In genomic region chr1:2949966-2950925, GRCh38 we compare ENCODE assay signal across 24 cellular contexts.
A peak's percentile ranks its signal among the peaks of the same experiment; 100 is the strongest.
DNase-seq lines count a peak whose midpoint lies in the region; ATAC-seq and TF ChIP-seq lines count a peak whose summit lies in the region.
"Had no signal": no experiment of that assay in that cellular context is flagged by ENCODE, and none has a peak within 500 bp of the region (broad histone marks: within the 10 kb centered on the region; RNA-seq: fewer than 3 reads in every experiment).

No MANE protein-coding gene starts in this region.

- H3K4me1 ChIP-seq in right atrium auricular region, result no peaks in the 10 kb centered on the region
- no peaks in the 10 kb centered on the region for H3K4me1 ChIP-seq in thyroid gland
- H3K4me1 ChIP-seq: stomach had no signal

- H3K9me3 Mint-ChIP-seq in memory B cell, result peaks cover 6% of the 10 kb centered on the region
- H3K9me3 Mint-ChIP-seq: activated CD4-positive, alpha-beta T cell treated with anti-CD3 and anti-CD28 coated beads, Interleukin-2, amount 10 ng/mL, durations not matched to agents 24 days and 14 days had no signal

- TF ChIP-seq POLR2A in thyroid gland (IDR thresholded peaks at IDR 0.05), result no peak

- H3K9me3 ChIP-seq in right atrium auricular region (peaks cover 0 to 13% of the 10 kb centered on the region in 2 donors), thyroid gland (no peaks in the 10 kb centered on the region)
- H3K9me3 ChIP-seq: MG63 had no signal

- no peaks in the 10 kb centered on the region for H3K27me3 ChIP-seq in right atrium auricular region
- no peaks in the 10 kb centered on the region for H3K27me3 ChIP-seq in thyroid gland

- H3K4me3 Mint-ChIP-seq in memory B cell, result no peak overlapping the region
- H3K4me3 Mint-ChIP-seq: activated CD4-positive, alpha-beta T cell treated with anti-CD3 and anti-CD28 coated beads, Interleukin-2, amount 10 ng/mL, durations not matched to agents 24 days and 14 days; mesothelial cell of epicardium; type B pancreatic cell had no signal

- ATAC-seq in Right ventricle myocardium inferior (no peak), memory B cell (ENCODE audit: low read depth) (peak; percentile 67), HG03280 (IDR thresholded peaks at IDR 0.05; ENCODE audit: unreplicated experiment) (no peak), HG02970 (IDR thresholded peaks at IDR 0.05; ENCODE audit: low FRiP score, unreplicated experiment) (no peak)
- ATAC-seq: activated naive CD4-positive, alpha-beta T cell treated with anti-CD3 and anti-CD28 coated beads, Interleukin-2, amount 50 U/mL, for 72 hours; GM12878; left colon had no signal

- TF ChIP-seq CTCF in right atrium auricular region (IDR thresholded peaks at IDR 0.05) (no peak), thyroid gland (IDR thresholded peaks at IDR 0.05) (peak in 1 of 6 experiments; percentile 7)

- H3K27ac Mint-ChIP-seq in memory B cell, result peak overlapping the region; percentile 20
- H3K27ac Mint-ChIP-seq: activated CD4-positive, alpha-beta T cell treated with anti-CD3 and anti-CD28 coated beads, Interleukin-2, amount 10 ng/mL, durations not matched to agents 24 days and 14 days; activated naive CD4-positive, alpha-beta T cell treated with anti-CD3 and anti-CD28 coated beads, Interleukin-2, amount 50 U/mL, for 72 hours; mesothelial cell of epicardium; progenitor cell of endocrine pancreas; type B pancreatic cell had no signal

- H3K27me3 Mint-ChIP-seq in memory B cell, result no peaks in the 10 kb centered on the region
- H3K27me3 Mint-ChIP-seq: activated CD4-positive, alpha-beta T cell treated with anti-CD3 and anti-CD28 coated beads, Interleukin-2, amount 10 ng/mL, durations not matched to agents 24 days and 14 days; progenitor cell of endocrine pancreas; type B pancreatic cell had no signal

- H3K27ac ChIP-seq in right atrium auricular region, result no peak overlapping the region
- peak overlapping the region; percentile 64 for H3K27ac ChIP-seq in caudate nucleus (ENCODE audit: low read depth, low read length)
- no peak overlapping the region for H3K27ac ChIP-seq in thyroid gland
- H3K27ac ChIP-seq: SK-N-MC, stomach had no signal

- intact Hi-C loops in Right ventricle myocardium inferior (cut with DNase I), result no loop called here
- intact Hi-C loops in thyroid gland (cut with DNase I), result no loop called here

- DNase-seq in Right ventricle myocardium inferior (ENCODE audit: missing footprints) (peak; percentile 22), right atrium auricular region (ENCODE audit: low spot score) (no peak), caudate nucleus (lab: John Stamatoyannopoulos, UW) (peak in 7 of 61 donors; percentile 8 to 55 (median 23)), memory B cell (ENCODE audit: low spot score in 2 of 2) (peak in 1 of 2 donors; percentile 11), thyroid gland (peak; percentile 59), SW480 (ENCODE audit: low spot score) (no peak)
- DNase-seq: activated CD4-positive, alpha-beta T cell treated with anti-CD3 and anti-CD28 coated beads, Interleukin-2, amount 10 ng/mL, durations not matched to agents 24 days and 14 days; DND-41; KBM-7; left colon; MG63; NCI-H1436 treated with DMSO at 0.1 percent for 48 hours; NCI-H2171 treated with DMSO at 0.1 percent for 48 hours; NCI-H524 treated with DMSO at 0.1 percent for 48 hours; stomach; T-helper 2 cell had no signal

- H3K36me3 ChIP-seq in right atrium auricular region, result no peaks in the 10 kb centered on the region
- no peaks in the 10 kb centered on the region for H3K36me3 ChIP-seq in thyroid gland
- H3K36me3 ChIP-seq: MG63, stomach had no signal

- 66 to 74% methylated on average over 16 to 26 of the region's 29 CpGs for WGBS in thyroid gland, 2 donors

- peaks cover 29% of the 10 kb centered on the region for H3K4me1 Mint-ChIP-seq in memory B cell
- H3K4me1 Mint-ChIP-seq: activated CD4-positive, alpha-beta T cell treated with anti-CD3 and anti-CD28 coated beads, Interleukin-2, amount 10 ng/mL, durations not matched to agents 24 days and 14 days; mesothelial cell of epicardium had no signal

- peaks cover 8% of the 10 kb centered on the region for H3K36me3 Mint-ChIP-seq in memory B cell
- H3K36me3 Mint-ChIP-seq: type B pancreatic cell had no signal

- H3K4me3 ChIP-seq in right atrium auricular region, result no peak overlapping the region
- H3K4me3 ChIP-seq in thyroid gland (replicated peaks in 1 of 3), result no peak overlapping the region
- H3K4me3 ChIP-seq: GM12878, MG63, SK-N-MC, stomach had no signal

Comparison
In these comparisons a context has a peak if more than half of its experiments do, and no peak if none do; other contexts are left out.
1. DNase-seq: peak in Right ventricle myocardium inferior (single experiment) and thyroid gland (2 of 2); none in right atrium auricular region (single experiment) and SW480 (single experiment).